In the genomic region with DNA sequence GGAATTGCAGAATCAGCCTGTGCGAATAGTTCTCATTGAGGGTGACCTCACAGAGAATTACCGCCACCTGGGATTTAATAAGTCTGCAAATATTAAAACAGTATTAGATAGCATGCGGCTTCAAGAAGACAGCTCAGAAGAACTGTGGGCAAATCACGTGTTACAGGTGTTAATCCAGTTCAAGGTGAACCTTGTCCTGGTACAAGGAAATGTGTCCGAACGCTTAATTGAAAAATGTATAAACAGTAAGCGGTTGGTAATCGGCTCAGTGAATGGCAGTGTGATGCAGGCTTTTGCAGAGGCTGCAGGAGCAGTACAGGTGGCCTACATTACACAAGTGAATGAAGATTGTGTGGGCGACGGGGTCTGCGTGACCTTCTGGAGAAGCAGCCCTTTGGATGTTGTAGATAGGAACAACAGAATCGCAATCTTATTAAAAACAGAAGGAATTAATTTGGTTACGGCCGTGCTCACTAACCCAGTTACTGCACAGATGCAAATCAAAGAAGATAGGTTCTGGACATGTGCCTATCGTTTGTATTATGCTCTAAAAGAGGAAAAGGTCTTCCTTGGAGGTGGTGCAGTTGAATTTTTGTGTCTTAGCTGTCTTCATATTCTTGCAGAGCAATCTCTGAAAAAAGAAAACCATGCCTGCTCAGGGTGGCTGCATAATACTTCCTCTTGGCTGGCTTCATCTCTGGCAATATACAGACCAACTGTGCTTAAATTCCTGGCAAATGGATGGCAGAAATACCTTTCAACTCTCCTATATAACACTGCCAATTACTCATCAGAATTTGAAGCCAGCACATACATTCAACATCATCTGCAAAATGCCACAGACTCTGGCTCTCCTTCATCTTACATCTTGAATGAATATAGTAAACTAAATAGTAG, we compare ENCODE assay signal across 26 cellular contexts.
"Had no signal": no experiment of that assay in that cellular context is flagged by ENCODE, and none has a peak within 500 bp of the region (broad histone marks: within the 10 kb centered on the region; RNA-seq: fewer than 3 reads in every experiment).

No MANE protein-coding gene starts in this region.

- H3K27ac ChIP-seq: brain microvascular endothelial cell, cardiac muscle cell, RWPE1, SJCRH30 had no signal

- H3K4me1 Mint-ChIP-seq: T-helper 17 cell had no signal

- ATAC-seq: activated CD8-positive, alpha-beta memory T cell treated with anti-CD3 and anti-CD28 coated beads, Interleukin-2, amount 10 ng/mL, durations not matched to agents 7 days and 5 days; activated CD8-positive, alpha-beta T cell treated with anti-CD3 and anti-CD28 coated beads, Interleukin-2, amount 10 ng/mL, durations not matched to agents 7 days and 5 days; T-helper 17 cell; WTC11 had no signal

- H3K27ac Mint-ChIP-seq: activated CD8-positive, alpha-beta memory T cell treated with anti-CD3 and anti-CD28 coated beads, Interleukin-2, amount 10 ng/mL, durations not matched to agents 7 days and 5 days; activated CD8-positive, alpha-beta T cell treated with anti-CD3 and anti-CD28 coated beads, Interleukin-2, amount 10 ng/mL, durations not matched to agents 7 days and 5 days; activated naive CD4-positive, alpha-beta T cell treated with anti-CD3 and anti-CD28 coated beads for 36 hours; activated naive CD8-positive, alpha-beta T cell; activated T-cell treated with anti-CD3 and anti-CD28 coated beads, Interleukin-2, amount 50 U/mL, for 24 hours; T-helper 17 cell; WTC11 had no signal

- H3K9me3 ChIP-seq: Peyer's patch, SJCRH30 had no signal

- H3K27me3 ChIP-seq: brain microvascular endothelial cell, cardiac muscle cell, Peyer's patch, SJCRH30 had no signal

- H3K36me3 ChIP-seq: SJCRH30 had no signal

- DNase-seq: activated CD4-positive, alpha-beta T cell treated with anti-CD3 and anti-CD28 coated beads for 48 hours; activated CD4-positive, alpha-beta T cell treated with anti-CD3 and anti-CD28 coated beads, Interleukin-2, amount 50 U/mL, for 4 hours; activated CD4-positive, CD25-positive, alpha-beta regulatory T cell treated with anti-CD3 and anti-CD28 coated beads, Interleukin-2, amount 50 U/mL, for 72 hours; activated CD8-positive, alpha-beta memory T cell treated with anti-CD3 and anti-CD28 coated beads, Interleukin-2, amount 10 ng/mL, durations not matched to agents 7 days and 5 days; activated CD8-positive, alpha-beta T cell treated with anti-CD3 and anti-CD28 coated beads, Interleukin-2, amount 10 ng/mL, durations not matched to agents 7 days and 5 days; activated gamma-delta T cell; activated naive CD4-positive, alpha-beta T cell treated with anti-CD3 and anti-CD28 coated beads for 36 hours; activated T-cell treated with anti-CD3 and anti-CD28 coated beads, Interleukin-2, amount 50 U/mL, for 24 hours; amygdala; brain microvascular endothelial cell; NCI-H1105 treated with DMSO at 0.1 percent for 48 hours; NCI-H1436 treated with DMSO at 0.1 percent for 48 hours; NCI-H1930; NCI-H2171; NCI-H2227 treated with DMSO at 0.1 percent for 48 hours; NCI-H446 treated with DMSO at 0.1 percent for 48 hours; NCI-H524 treated with DMSO at 0.1 percent for 48 hours; Peyer's patch; Right ventricle myocardium superior; SJCRH30; T-helper 17 cell; T-helper 9 cell had no signal

- H3K4me3 ChIP-seq: cardiac muscle cell, Peyer's patch, SJCRH30 had no signal

- H3K27me3 Mint-ChIP-seq: activated CD8-positive, alpha-beta memory T cell treated with anti-CD3 and anti-CD28 coated beads, Interleukin-2, amount 10 ng/mL, durations not matched to agents 7 days and 5 days; activated naive CD8-positive, alpha-beta T cell; activated T-cell treated with anti-CD3 and anti-CD28 coated beads, Interleukin-2, amount 50 U/mL, for 24 hours had no signal

- H3K4me3 Mint-ChIP-seq: activated CD8-positive, alpha-beta memory T cell treated with anti-CD3 and anti-CD28 coated beads, Interleukin-2, amount 10 ng/mL, durations not matched to agents 7 days and 5 days; activated CD8-positive, alpha-beta T cell treated with anti-CD3 and anti-CD28 coated beads, Interleukin-2, amount 10 ng/mL, durations not matched to agents 7 days and 5 days; activated naive CD4-positive, alpha-beta T cell treated with anti-CD3 and anti-CD28 coated beads for 36 hours; activated naive CD8-positive, alpha-beta T cell; activated T-cell treated with anti-CD3 and anti-CD28 coated beads, Interleukin-2, amount 50 U/mL, for 24 hours; T-helper 17 cell; WTC11 had no signal
